22 cellular contexts compared by ENCODE assay signal in the genomic region with DNA sequence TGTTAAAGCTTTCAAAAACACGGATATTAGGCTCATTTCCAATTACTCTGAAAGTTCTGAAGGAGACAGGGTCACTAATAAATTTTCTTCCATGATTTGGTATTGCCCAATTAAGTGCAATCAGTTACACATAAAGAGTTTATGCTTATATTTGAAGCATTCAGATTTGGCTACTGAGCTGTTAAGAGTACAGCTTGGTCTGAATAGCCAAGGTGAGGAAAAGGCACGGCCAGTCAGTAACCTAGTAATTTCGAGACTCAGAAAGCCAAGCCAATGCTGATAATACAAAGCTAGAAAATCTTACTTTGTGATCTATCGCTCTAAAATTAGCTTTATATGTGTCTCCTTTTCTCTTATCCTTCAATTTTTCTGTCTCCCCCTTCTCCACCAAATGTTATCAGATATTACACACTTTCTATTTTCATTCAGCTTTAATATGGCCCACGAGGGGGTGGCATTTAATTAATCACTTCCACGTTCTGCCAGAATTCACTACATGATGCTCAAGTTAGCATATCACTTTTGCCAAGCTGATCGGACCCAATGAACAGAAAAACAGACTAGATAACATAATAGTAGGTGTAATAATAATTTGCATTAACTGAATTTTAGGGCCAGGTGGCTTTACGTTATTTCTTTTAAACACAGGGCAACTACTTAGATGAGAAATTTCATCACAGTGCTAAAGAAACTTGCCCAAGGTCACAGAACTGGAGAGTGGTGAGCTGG.
"Had no signal": no experiment of that assay in that cellular context is flagged by ENCODE, and none has a peak within 500 bp of the region (broad histone marks: within the 10 kb centered on the region; RNA-seq: fewer than 3 reads in every experiment).

No MANE protein-coding gene starts in this region.

- ATAC-seq: heart left ventricle; left colon; left ventricle myocardium superior; sciatic nerve; stimulated activated memory B cell treated with anti-CD40 and anti-IgM and Interleukin-4, amounts not matched to agents 10 μg/mL and 1 μg/mL and 100 μg/mL, for 72 hours had no signal

- DNase-seq: colonic mucosa; dermis blood vessel endothelial cell; erythroblast; foreskin melanocyte; heart left ventricle; hippocampal formation; left colon; left ventricle myocardium superior; mesendoderm; naive B cell; posterior cingulate gyrus; spleen; stimulated activated CD4-positive, alpha-beta T cell treated with anti-CD3 and anti-CD28 coated beads, Interleukin-15, amount 100 ng/mL, for 24 hours; stimulated activated CD4-positive, alpha-beta T cell treated with anti-CD3 and anti-CD28 coated beads, Interleukin-1b, Interleukin-23, amount 100 ng/mL, for 48 hours; stimulated activated CD4-positive, alpha-beta T cell treated with anti-CD3 and anti-CD28 coated beads, Interleukin-4, amount 100 ng/mL, for 24 hours; testis had no signal

- H3K4me1 ChIP-seq: colonic mucosa, testis, tibial nerve had no signal

- H3K9me3 ChIP-seq: colonic mucosa, neutrophil, testis had no signal

- H3K27me3 ChIP-seq: colonic mucosa, heart left ventricle, neutrophil, spleen, testis, tibial nerve had no signal

- H3K4me3 Mint-ChIP-seq: naive B cell; stimulated activated memory B cell treated with anti-CD40 and anti-IgM and Interleukin-4, amounts not matched to agents 10 μg/mL and 1 μg/mL and 100 μg/mL, for 72 hours; stimulated activated naive CD8-positive, alpha-beta T cell treated with anti-CD3 and anti-CD28 coated beads, Interleukin-15, Interleukin-2, amounts not matched to agents 100 ng/mL and 50 ng/mL, for 24 hours had no signal

- H3K27ac ChIP-seq: colonic mucosa, heart left ventricle, neutrophil, spleen, testis, tibial nerve had no signal

- H3K27me3 Mint-ChIP-seq: naive B cell; stimulated activated memory B cell treated with anti-CD40 and anti-IgM and Interleukin-4, amounts not matched to agents 10 μg/mL and 1 μg/mL and 100 μg/mL, for 72 hours had no signal

- H3K36me3 ChIP-seq: colonic mucosa, heart left ventricle, neutrophil, spleen, tibial nerve had no signal

- H3K4me3 ChIP-seq: colonic mucosa, heart left ventricle, lung, spleen, testis, tibial nerve had no signal

- H3K27ac Mint-ChIP-seq: stimulated activated memory B cell treated with anti-CD40 and anti-IgM and Interleukin-4, amounts not matched to agents 10 μg/mL and 1 μg/mL and 100 μg/mL, for 72 hours; stimulated activated naive CD8-positive, alpha-beta T cell treated with anti-CD3 and anti-CD28 coated beads, Interleukin-15, Interleukin-2, amounts not matched to agents 100 ng/mL and 50 ng/mL, for 24 hours had no signal
